In genomic region chr14:52473557-52473956, GRCh38 we compare ENCODE assay signal across 8 cellular contexts.
DNase-seq lines count a peak whose midpoint lies in the region; ATAC-seq lines count a peak whose summit lies in the region.

No MANE protein-coding gene starts in this region.

- no peaks in the 10 kb centered on the region for H3K9me3 ChIP-seq in naive thymus-derived CD4-positive, alpha-beta T cell (ENCODE audit: control insufficient read depth in 2 of 3, low read length in 3 of 3)

- H3K36me3 Mint-ChIP-seq in naive thymus-derived CD4-positive, alpha-beta T cell, result peaks cover 14 to 63% (median 39%) of the 10 kb centered on the region in 5 donors
- peaks cover 47% of the 10 kb centered on the region for H3K36me3 Mint-ChIP-seq in T-helper 2 cell treated with Interferon-gamma antibody and Interleukin-4, amounts not matched to agents 5 μg/mL and 100 μg/mL, for 36 hours (ENCODE audit: low read depth)

- DNase-seq in NCI-H2107 treated with DMSO at 0.1 percent for 48 hours (lab: John Stamatoyannopoulos, UW; ENCODE audit: unreplicated experiment), result peak; percentile 33
- DNase-seq in NCI-H2107 (lab: John Stamatoyannopoulos, UW), result no peak
- DNase-seq in MV-4-11 (lab: John Stamatoyannopoulos, UW), result peak; percentile 19
- DNase-seq in central memory CD4-positive, alpha-beta T cell, result peak; percentile 43
- peak in 7 of 9 donors; percentile 16 to 60 (median 42) for DNase-seq in naive thymus-derived CD4-positive, alpha-beta T cell
- DNase-seq in T-helper 2 cell treated with Interferon-gamma antibody and Interleukin-4, amounts not matched to agents 5 μg/mL and 100 μg/mL, for 36 hours (ENCODE audit: low spot score), result no peak

- H3K4me3 ChIP-seq in naive thymus-derived CD4-positive, alpha-beta T cell (ENCODE audit: low read length), result no peak overlapping the region

- CTCF ChIA-PET in naive thymus-derived CD4-positive, alpha-beta T cell (lab: Charles Lee), result no interaction called here

- H3K27ac Mint-ChIP-seq in naive thymus-derived CD4-positive, alpha-beta T cell, result no peak overlapping the region
- H3K27ac Mint-ChIP-seq in T-helper 2 cell treated with Interferon-gamma antibody and Interleukin-4, amounts not matched to agents 5 μg/mL and 100 μg/mL, for 36 hours, result no peak overlapping the region

- intact Hi-C loops in naive thymus-derived CD4-positive, alpha-beta T cell (cut with micrococcal nuclease), result loop anchor here (1.0 to 5.0 kb wide), 5 partner anchors 121 to 477 kb away; no protein-coding TSS in a partner anchor

- H3K36me3 ChIP-seq in naive thymus-derived CD4-positive, alpha-beta T cell (ENCODE audit: control insufficient read depth in 2 of 3, insufficient read depth in 3 of 3, low read length in 3 of 3), result peaks cover 0 to 8% (median 0%) of the 10 kb centered on the region in 3 experiments

- H3K4me1 ChIP-seq in naive thymus-derived CD4-positive, alpha-beta T cell (ENCODE audit: control insufficient read depth in 2 of 2, insufficient read depth in 2 of 2, low read length in 2 of 2), result no peaks in the 10 kb centered on the region

- H3K27ac ChIP-seq in naive thymus-derived CD4-positive, alpha-beta T cell (ENCODE audit: low read depth, low read length), result no peak overlapping the region

- ATAC-seq in naive thymus-derived CD4-positive, alpha-beta T cell, result peak; percentile 42
- ATAC-seq in HG03280 (IDR thresholded peaks at IDR 0.05; ENCODE audit: unreplicated experiment), result no peak
- no peak for ATAC-seq in HG03342 (IDR thresholded peaks at IDR 0.05; ENCODE audit: unreplicated experiment)

- peaks cover 4 to 40% (median 24%) of the 10 kb centered on the region in 7 donors for H3K4me1 Mint-ChIP-seq in naive thymus-derived CD4-positive, alpha-beta T cell
- peaks cover 28% of the 10 kb centered on the region for H3K4me1 Mint-ChIP-seq in T-helper 2 cell treated with Interferon-gamma antibody and Interleukin-4, amounts not matched to agents 5 μg/mL and 100 μg/mL, for 36 hours (ENCODE audit: low read depth)

- POLR2A ChIA-PET in naive thymus-derived CD4-positive, alpha-beta T cell (lab: Charles Lee), result interaction anchor here (0.5 kb wide), 1 partner anchor 174 kb away, joined by 3 read pairs; no protein-coding TSS in a partner anchor

- no peak overlapping the region for H3K4me3 Mint-ChIP-seq in naive thymus-derived CD4-positive, alpha-beta T cell
- no peak overlapping the region for H3K4me3 Mint-ChIP-seq in T-helper 2 cell treated with Interferon-gamma antibody and Interleukin-4, amounts not matched to agents 5 μg/mL and 100 μg/mL, for 36 hours

- no peaks in the 10 kb centered on the region for H3K27me3 Mint-ChIP-seq in naive thymus-derived CD4-positive, alpha-beta T cell
- no peaks in the 10 kb centered on the region for H3K27me3 Mint-ChIP-seq in T-helper 2 cell treated with Interferon-gamma antibody and Interleukin-4, amounts not matched to agents 5 μg/mL and 100 μg/mL, for 36 hours (ENCODE audit: low read depth)

- no peaks in the 10 kb centered on the region for H3K27me3 ChIP-seq in naive thymus-derived CD4-positive, alpha-beta T cell (ENCODE audit: control insufficient read depth in 2 of 2, insufficient read depth in 2 of 2, low read length in 2 of 2)

- peaks cover 0 to 24% (median 8%) of the 10 kb centered on the region in 11 donors for H3K9me3 Mint-ChIP-seq in naive thymus-derived CD4-positive, alpha-beta T cell
- peaks cover 26% of the 10 kb centered on the region for H3K9me3 Mint-ChIP-seq in T-helper 2 cell treated with Interferon-gamma antibody and Interleukin-4, amounts not matched to agents 5 μg/mL and 100 μg/mL, for 36 hours

Comparison
In these comparisons a context has a peak if more than half of its experiments do, and no peak if none do; other contexts are left out.
1. DNase-seq: peak in NCI-H2107 treated with DMSO at 0.1 percent for 48 hours (single experiment), MV-4-11 (single experiment), central memory CD4-positive, alpha-beta T cell (single experiment) and naive thymus-derived CD4-positive, alpha-beta T cell (7 of 9); none in NCI-H2107 (single experiment) and T-helper 2 cell treated with Interferon-gamma antibody and Interleukin-4, amounts not matched to agents 5 μg/mL and 100 μg/mL, for 36 hours (single experiment).